In genomic region chr10:88826390-88826789, GRCh38 we compare ENCODE assay signal across 27 cellular contexts. TPM values are rescaled to one million over a fixed set of nuclear protein-coding genes. Genes with fewer than 3 reads are reported as not detected.
DNase-seq lines count a peak whose midpoint lies in the region; ATAC-seq lines count a peak whose summit lies in the region.
"Had no signal": no experiment of that assay in that cellular context is flagged by ENCODE, and none has a peak within 500 bp of the region (broad histone marks: within the 10 kb centered on the region; RNA-seq: fewer than 3 reads in every experiment).

No MANE protein-coding gene starts in this region.

- peak overlapping the region; percentile 25 for H3K27ac Mint-ChIP-seq in activated naive CD4-positive, alpha-beta T cell treated with anti-CD3 and anti-CD28 coated beads for 36 hours
- H3K27ac Mint-ChIP-seq in T-cell, result peak overlapping the region; percentile 97
- H3K27ac Mint-ChIP-seq in activated naive CD8-positive, alpha-beta T cell treated with anti-CD3 and anti-CD28 coated beads, Interleukin-2, amount 10 ng/mL, durations not matched to agents 7 days and 5 days, result peak overlapping the region; percentile 83
- H3K27ac Mint-ChIP-seq in stimulated activated effector memory CD8-positive, alpha-beta T cell treated with anti-CD3 and anti-CD28 coated beads, Interleukin-12 subunit alpha, Interleukin-12 subunit beta, amount 100 ng/mL, for 72 hours, result peak overlapping the region; percentile 35
- H3K27ac Mint-ChIP-seq: CD14-positive monocyte, nephron progenitor cell had no signal

- POLR2A ChIA-PET in T-cell (lab: Charles Lee), result no interaction called here
- POLR2A ChIA-PET in activated naive CD8-positive, alpha-beta T cell treated with anti-CD3 and anti-CD28 coated beads, Interleukin-2, amount 10 ng/mL, durations not matched to agents 7 days and 5 days (lab: Charles Lee), result interaction anchor here (0.9 kb wide), 1 partner anchor 53 kb away, joined by 3 read pairs; the partner anchor contains the start of gene STAMBPL1

- CTCF ChIA-PET in activated naive CD4-positive, alpha-beta T cell treated with anti-CD3 and anti-CD28 coated beads for 36 hours (lab: Charles Lee), result interaction anchor here (0.8 to 7.5 kb wide), 7 partner anchors 9 to 391 kb away, joined by 3 to 45 read pairs (median 5); no protein-coding TSS in a partner anchor
- CTCF ChIA-PET in T-cell (lab: Charles Lee), result interaction anchor here (0.9 to 2.5 kb wide), 5 partner anchors 9 to 106 kb away, joined by 3 to 17 read pairs (median 7); no protein-coding TSS in a partner anchor

- no peaks in the 10 kb centered on the region for H3K36me3 Mint-ChIP-seq in activated naive CD4-positive, alpha-beta T cell treated with anti-CD3 and anti-CD28 coated beads for 36 hours (ENCODE audit: low read depth)
- no peaks in the 10 kb centered on the region for H3K36me3 Mint-ChIP-seq in T-cell
- H3K36me3 Mint-ChIP-seq in activated naive CD8-positive, alpha-beta T cell treated with anti-CD3 and anti-CD28 coated beads, Interleukin-2, amount 10 ng/mL, durations not matched to agents 7 days and 5 days, result peaks cover 13% of the 10 kb centered on the region
- no peaks in the 10 kb centered on the region for H3K36me3 Mint-ChIP-seq in stimulated activated effector memory CD8-positive, alpha-beta T cell treated with anti-CD3 and anti-CD28 coated beads, Interleukin-12 subunit alpha, Interleukin-12 subunit beta, amount 100 ng/mL, for 72 hours

- H3K4me3 Mint-ChIP-seq in activated naive CD4-positive, alpha-beta T cell treated with anti-CD3 and anti-CD28 coated beads for 36 hours, result no peak overlapping the region
- H3K4me3 Mint-ChIP-seq in T-cell, result peak overlapping the region; percentile 0 to 49 (median 45)
- peak overlapping the region; percentile 6 for H3K4me3 Mint-ChIP-seq in activated naive CD8-positive, alpha-beta T cell treated with anti-CD3 and anti-CD28 coated beads, Interleukin-2, amount 10 ng/mL, durations not matched to agents 7 days and 5 days
- H3K4me3 Mint-ChIP-seq in stimulated activated effector memory CD8-positive, alpha-beta T cell treated with anti-CD3 and anti-CD28 coated beads, Interleukin-12 subunit alpha, Interleukin-12 subunit beta, amount 100 ng/mL, for 72 hours, result peak overlapping the region; percentile 15
- H3K4me3 Mint-ChIP-seq: CD14-positive monocyte, nephron progenitor cell had no signal

- intact Hi-C loops in activated naive CD4-positive, alpha-beta T cell treated with anti-CD3 and anti-CD28 coated beads for 36 hours (cut with micrococcal nuclease), result loop anchor here (2.0 to 5.0 kb wide), 4 partner anchors 244 to 964 kb away; partner anchors contain the start of genes KLLN, PTEN and RNLS

- H3K27me3 Mint-ChIP-seq in activated naive CD4-positive, alpha-beta T cell treated with anti-CD3 and anti-CD28 coated beads for 36 hours (ENCODE audit: low read depth), result no peaks in the 10 kb centered on the region
- H3K27me3 Mint-ChIP-seq in T-cell, result no peaks in the 10 kb centered on the region
- H3K27me3 Mint-ChIP-seq in activated naive CD8-positive, alpha-beta T cell treated with anti-CD3 and anti-CD28 coated beads, Interleukin-2, amount 10 ng/mL, durations not matched to agents 7 days and 5 days, result no peaks in the 10 kb centered on the region

- ATAC-seq in T-cell (replicated peaks in 1 of 4), result peak; percentile 25 to 42 (median 32)
- ATAC-seq in activated naive CD8-positive, alpha-beta T cell treated with anti-CD3 and anti-CD28 coated beads, Interleukin-2, amount 10 ng/mL, durations not matched to agents 7 days and 5 days (ENCODE audit: low read depth), result no peak
- ATAC-seq in stimulated activated effector memory CD8-positive, alpha-beta T cell treated with anti-CD3 and anti-CD28 coated beads, Interleukin-12 subunit alpha, Interleukin-12 subunit beta, amount 100 ng/mL, for 72 hours, result no peak
- no peak for ATAC-seq in HG03520 (IDR thresholded peaks at IDR 0.05; ENCODE audit: unreplicated experiment)
- ATAC-seq in GM18870 (IDR thresholded peaks at IDR 0.05; ENCODE audit: unreplicated experiment), result no peak
- no peak for ATAC-seq in HG03095 (IDR thresholded peaks at IDR 0.05; ENCODE audit: unreplicated experiment)
- ATAC-seq: body of pancreas, GM12878, left colon had no signal

- H3K9me3 Mint-ChIP-seq in activated naive CD4-positive, alpha-beta T cell treated with anti-CD3 and anti-CD28 coated beads for 36 hours, result no peaks in the 10 kb centered on the region
- peaks cover 0 to 4% (median 0%) of the 10 kb centered on the region in 3 donors for H3K9me3 Mint-ChIP-seq in T-cell
- H3K9me3 Mint-ChIP-seq in activated naive CD8-positive, alpha-beta T cell treated with anti-CD3 and anti-CD28 coated beads, Interleukin-2, amount 10 ng/mL, durations not matched to agents 7 days and 5 days, result no peaks in the 10 kb centered on the region
- H3K9me3 Mint-ChIP-seq in stimulated activated effector memory CD8-positive, alpha-beta T cell treated with anti-CD3 and anti-CD28 coated beads, Interleukin-12 subunit alpha, Interleukin-12 subunit beta, amount 100 ng/mL, for 72 hours, result no peaks in the 10 kb centered on the region
- H3K9me3 Mint-ChIP-seq: CD14-positive monocyte, nephron progenitor cell had no signal

- H3K4me1 Mint-ChIP-seq in activated naive CD4-positive, alpha-beta T cell treated with anti-CD3 and anti-CD28 coated beads for 36 hours (ENCODE audit: low read depth), result peaks cover 53% of the 10 kb centered on the region
- H3K4me1 Mint-ChIP-seq in T-cell, result peaks cover 70 to 75% (median 72%) of the 10 kb centered on the region in 3 donors
- peaks cover 50% of the 10 kb centered on the region for H3K4me1 Mint-ChIP-seq in activated naive CD8-positive, alpha-beta T cell treated with anti-CD3 and anti-CD28 coated beads, Interleukin-2, amount 10 ng/mL, durations not matched to agents 7 days and 5 days
- H3K4me1 Mint-ChIP-seq in stimulated activated effector memory CD8-positive, alpha-beta T cell treated with anti-CD3 and anti-CD28 coated beads, Interleukin-12 subunit alpha, Interleukin-12 subunit beta, amount 100 ng/mL, for 72 hours, result peaks cover 49% of the 10 kb centered on the region
- H3K4me1 Mint-ChIP-seq: CD14-positive monocyte, nephron progenitor cell had no signal

- DNase-seq in activated naive CD4-positive, alpha-beta T cell treated with anti-CD3 and anti-CD28 coated beads for 36 hours, result peak; percentile 20
- DNase-seq in activated naive CD4-positive, alpha-beta T cell treated with Interleukin-2 at 50 U/mL for 16 hours, result no peak
- peak in 1 of 34 experiments; percentile 10 for DNase-seq in T-cell
- DNase-seq in activated naive CD8-positive, alpha-beta T cell treated with anti-CD3 and anti-CD28 coated beads, Interleukin-2, amount 10 ng/mL, durations not matched to agents 7 days and 5 days, result no peak
- DNase-seq in stimulated activated effector memory CD8-positive, alpha-beta T cell treated with anti-CD3 and anti-CD28 coated beads, Interleukin-12 subunit alpha, Interleukin-12 subunit beta, amount 100 ng/mL, for 72 hours (ENCODE audit: low spot score in 2 of 2), result no peak
- DNase-seq: body of pancreas; Kasumi-1; left colon; mesendoderm; NCI-H1048; NCI-H2029; NCI-H345; nephron progenitor cell; PC-9; stimulated activated CD4-positive, alpha-beta T cell treated with anti-CD3 and anti-CD28 coated beads, Interleukin-1b, Interleukin-23, amount 100 ng/mL, for 48 hours; WERI-Rb-1 had no signal

RNA-seq across cellular contexts. Expression of gene LIPM, which starts 23.9 kb away (rescaled TPM):
- total RNA-seq in activated naive CD4-positive, alpha-beta T cell treated with anti-CD3 and anti-CD28 coated beads for 36 hours, result not detected
- total RNA-seq in T-cell, result not detected
- not detected for total RNA-seq in activated naive CD8-positive, alpha-beta T cell treated with anti-CD3 and anti-CD28 coated beads, Interleukin-2, amount 10 ng/mL, durations not matched to agents 7 days and 5 days
- total RNA-seq: body of pancreas; glomerular endothelial cell; GM12878; H4; HT1080; left colon; PC-9; posterior vena cava; T-helper 1 cell treated with Interleukin-12 subunit alpha and Interleukin-12 subunit beta and Interleukin-4 antibody, amounts not matched to agents 30 ng/mL and 1 ng/mL, for 36 hours; tibial nerve had no signal

RNA-seq across cellular contexts. Expression of gene ANKRD22, which starts 25.3 kb away (rescaled TPM):
- under 1 TPM in 1 of 2 experiments, not detected in 1; 0.12 TPM for total RNA-seq in activated naive CD4-positive, alpha-beta T cell treated with anti-CD3 and anti-CD28 coated beads for 36 hours
- not detected for total RNA-seq in T-cell
- total RNA-seq in activated naive CD8-positive, alpha-beta T cell treated with anti-CD3 and anti-CD28 coated beads, Interleukin-2, amount 10 ng/mL, durations not matched to agents 7 days and 5 days, result not detected
- total RNA-seq: glomerular endothelial cell, H4, tibial nerve had no signal

RNA-seq across cellular contexts. Expression of gene STAMBPL1, which starts 53.7 kb away (rescaled TPM):
- total RNA-seq in activated naive CD4-positive, alpha-beta T cell treated with anti-CD3 and anti-CD28 coated beads for 36 hours, result 10 to 100 TPM; 23.2 to 23.6 TPM
- total RNA-seq in T-cell, result 10 to 100 TPM; 27.5 to 37.8 (median 34.5) TPM
- total RNA-seq in activated naive CD8-positive, alpha-beta T cell treated with anti-CD3 and anti-CD28 coated beads, Interleukin-2, amount 10 ng/mL, durations not matched to agents 7 days and 5 days, result 10 to 100 TPM; 48.3 to 54.0 TPM

Comparison
In these comparisons a context has a peak if more than half of its experiments do, and no peak if none do; other contexts are left out.
1. H3K27ac Mint-ChIP-seq: peak in every context shown above with its lines; median percentile 97 in T-cell; 83 in activated naive CD8-positive, alpha-beta T cell treated with anti-CD3 and anti-CD28 coated beads, Interleukin-2, amount 10 ng/mL, durations not matched to agents 7 days and 5 days; 35 in stimulated activated effector memory CD8-positive, alpha-beta T cell treated with anti-CD3 and anti-CD28 coated beads, Interleukin-12 subunit alpha, Interleukin-12 subunit beta, amount 100 ng/mL, for 72 hours; 25 in activated naive CD4-positive, alpha-beta T cell treated with anti-CD3 and anti-CD28 coated beads for 36 hours.
2. ATAC-seq: peak in T-cell (4 of 4); none in activated naive CD8-positive, alpha-beta T cell treated with anti-CD3 and anti-CD28 coated beads, Interleukin-2, amount 10 ng/mL, durations not matched to agents 7 days and 5 days (single experiment), stimulated activated effector memory CD8-positive, alpha-beta T cell treated with anti-CD3 and anti-CD28 coated beads, Interleukin-12 subunit alpha, Interleukin-12 subunit beta, amount 100 ng/mL, for 72 hours (single experiment), HG03520 (single experiment), GM18870 (single experiment) and HG03095 (single experiment).